Comparison of ENCODE assay signal across 26 cellular contexts in genomic region chr3:49705390-49705960, GRCh38. TPM values are rescaled to one million over a fixed set of nuclear protein-coding genes. Genes with fewer than 3 reads are reported as not detected.
DNase-seq lines count a peak whose midpoint lies in the region; ATAC-seq, FAIRE-seq and TF ChIP-seq lines count a peak whose summit lies in the region.
"Had no signal": no experiment of that assay in that cellular context is flagged by ENCODE, and none has a peak within 500 bp of the region (broad histone marks: within the 10 kb centered on the region; RNA-seq: fewer than 3 reads in every experiment).

No MANE protein-coding gene starts in this region.

- CTCF ChIA-PET in HepG2 (lab: Yijun Ruan, JAX; ENCODE audit: low intra/inter-chr PET ratio, low total read pairs), result no interaction called here

- H3K9me3 Mint-ChIP-seq in stimulated activated naive B cell treated with anti-CD40 and anti-IgM and Interleukin-4, amounts not matched to agents 10 μg/mL and 1 μg/mL and 100 μg/mL, for 72 hours, result no peaks in the 10 kb centered on the region
- H3K9me3 Mint-ChIP-seq: CD4-positive, alpha-beta T cell; CD8-positive, alpha-beta T cell had no signal

- H4K91ac ChIP-seq in neuronal stem cell (ENCODE audit: low read depth, low read length, poor library complexity), result no peak overlapping the region

- H3K4me2 ChIP-seq in HepG2 (ENCODE audit: low read depth, low read length) (no peak overlapping the region), neuronal stem cell (ENCODE audit: insufficient read depth, low read length, poor library complexity, severe bottlenecking) (no peak overlapping the region)
- H3K4me2 ChIP-seq: A549; BLaER1 treated with 17β-estradiol and CSF1 and Interleukin-3, amounts not matched to agents 10 nM and 100 nM had no signal

- no peak for FAIRE-seq in HepG2 (lab: Jason Lieb, UNC)
- FAIRE-seq: A549, D721Med, G401.6, GM12878, GM12892, GM18507 had no signal

- DNase-seq in Right ventricle myocardium inferior (ENCODE audit: missing footprints), result peak; percentile 51
- DNase-seq in right atrium auricular region (ENCODE audit: low spot score), result no peak
- no peak for DNase-seq in HepG2 (ENCODE audit: low spot score)
- no peak for DNase-seq in right lobe of liver
- no peak for DNase-seq in neuronal stem cell (ENCODE audit: low spot score)
- no peak for DNase-seq in stimulated activated naive B cell treated with anti-CD40 and anti-IgM and Interleukin-4, amounts not matched to agents 10 μg/mL and 1 μg/mL and 100 μg/mL, for 72 hours
- no peak for DNase-seq in NCI-H1417 (lab: John Stamatoyannopoulos, UW)
- DNase-seq: AML-193; Caco-2; Calu3; CD4-positive, alpha-beta T cell; CD8-positive, alpha-beta T cell; DMS79 treated with DMSO at 0.1 percent for 48 hours; GF-D8 had no signal

- H2BK15ac ChIP-seq in neuronal stem cell (ENCODE audit: low read length), result no peak overlapping the region

- H3K9ac ChIP-seq in HepG2 (ENCODE audit: insufficient read depth, low read depth, low read length), result no peak overlapping the region
- peak overlapping the region; percentile 21 for H3K9ac ChIP-seq in neuronal stem cell (ENCODE audit: low read depth, low read length, poor library complexity)
- H3K9ac ChIP-seq: BLaER1 treated with 17β-estradiol and CSF1 and Interleukin-3, amounts not matched to agents 10 nM and 100 nM had no signal

- no peak overlapping the region for H3K4ac ChIP-seq in neuronal stem cell (ENCODE audit: low read length)

- H3K79me1 ChIP-seq in neuronal stem cell (ENCODE audit: low read depth, low read length), result no peaks in the 10 kb centered on the region

- TF ChIP-seq EP300 in HepG2 (IDR thresholded peaks at IDR 0.05; ENCODE audit: low read depth in 2 of 2, low read length in 2 of 2) (no peak), HepG2 (CRISPR knock-in tag; IDR thresholded peaks at IDR 0.05; ENCODE audit: borderline replicate concordance) (no peak)

- no peaks in the 10 kb centered on the region for H4K20me1 ChIP-seq in HepG2 (ENCODE audit: insufficient read depth, low read length)

- H3K4me3 ChIP-seq in right atrium auricular region (no peak overlapping the region), HepG2 (replicated peaks in 1 of 3; ENCODE audit: insufficient read depth in 1 of 3, low read depth in 2 of 3, low read length in 3 of 3) (no peak overlapping the region), right lobe of liver (no peak overlapping the region), neuronal stem cell (ENCODE audit: low read length in 2 of 2) (no peak overlapping the region)
- H3K4me3 ChIP-seq: A549; BLaER1 treated with 17β-estradiol and CSF1 and Interleukin-3, amounts not matched to agents 10 nM and 100 nM; GM12878 had no signal

- no peaks in the 10 kb centered on the region for H3K9me3 ChIP-seq in right atrium auricular region
- no peaks in the 10 kb centered on the region for H3K9me3 ChIP-seq in HepG2 (ENCODE audit: low read length)
- no peaks in the 10 kb centered on the region for H3K9me3 ChIP-seq in right lobe of liver
- H3K9me3 ChIP-seq in neuronal stem cell (replicated peaks in 1 of 2; ENCODE audit: control insufficient read depth in 2 of 2, insufficient read depth in 1 of 2, low read depth in 1 of 2, low read length in 2 of 2), result peaks cover 0 to 2% of the 10 kb centered on the region in 2 donors
- H3K9me3 ChIP-seq: A549; BLaER1 treated with 17β-estradiol and CSF1 and Interleukin-3, amounts not matched to agents 10 nM and 100 nM; Caco-2 had no signal

- H3K23ac ChIP-seq in neuronal stem cell (ENCODE audit: low read depth, low read length, poor library complexity), result peak overlapping the region; percentile 73

- no peak overlapping the region for H4K8ac ChIP-seq in neuronal stem cell (ENCODE audit: low read depth, low read length)

- BruUV-seq in HepG2 (replicated peaks; lab: Mats Ljungman, UMichigan), result no TSS peak

- no peak overlapping the region for H3K4me3 Mint-ChIP-seq in stimulated activated naive B cell treated with anti-CD40 and anti-IgM and Interleukin-4, amounts not matched to agents 10 μg/mL and 1 μg/mL and 100 μg/mL, for 72 hours
- H3K4me3 Mint-ChIP-seq: B cell; CD4-positive, alpha-beta T cell; CD8-positive, alpha-beta T cell had no signal

- no peaks in the 10 kb centered on the region for H3K27me3 Mint-ChIP-seq in stimulated activated naive B cell treated with anti-CD40 and anti-IgM and Interleukin-4, amounts not matched to agents 10 μg/mL and 1 μg/mL and 100 μg/mL, for 72 hours
- H3K27me3 Mint-ChIP-seq: B cell; CD4-positive, alpha-beta T cell had no signal

- no peak for TF ChIP-seq RAD21 in HepG2 (CRISPR knock-in tag; IDR thresholded peaks at IDR 0.05)

- H3K27ac Mint-ChIP-seq in stimulated activated naive B cell treated with anti-CD40 and anti-IgM and Interleukin-4, amounts not matched to agents 10 μg/mL and 1 μg/mL and 100 μg/mL, for 72 hours, result peak overlapping the region; percentile 65
- H3K27ac Mint-ChIP-seq: B cell; CD4-positive, alpha-beta T cell; CD8-positive, alpha-beta T cell had no signal

- H2BK12ac ChIP-seq in neuronal stem cell (ENCODE audit: low read length), result no peak overlapping the region

- H3K4me1 ChIP-seq in right atrium auricular region (no peaks in the 10 kb centered on the region), HepG2 (ENCODE audit: insufficient read depth, low read length) (no peaks in the 10 kb centered on the region), right lobe of liver (no peaks in the 10 kb centered on the region), neuronal stem cell (ENCODE audit: control insufficient read depth in 2 of 2, insufficient read depth in 1 of 2, low read depth in 1 of 2, low read length in 2 of 2) (peaks cover 0 to 2% of the 10 kb centered on the region in 2 donors)
- H3K4me1 ChIP-seq: A549, Caco-2 had no signal

- ATAC-seq in Right ventricle myocardium inferior, result no peak
- ATAC-seq in HepG2, result no peak
- ATAC-seq in right lobe of liver, result no peak
- ATAC-seq in stimulated activated naive B cell treated with anti-CD40 and anti-IgM and Interleukin-4, amounts not matched to agents 10 μg/mL and 1 μg/mL and 100 μg/mL, for 72 hours (replicated peaks), result no peak
- ATAC-seq in HG03460 (IDR thresholded peaks at IDR 0.05; ENCODE audit: unreplicated experiment), result no peak
- ATAC-seq: A549; CD8-positive, alpha-beta T cell; GM12878 had no signal

- H3K4me1 Mint-ChIP-seq in stimulated activated naive B cell treated with anti-CD40 and anti-IgM and Interleukin-4, amounts not matched to agents 10 μg/mL and 1 μg/mL and 100 μg/mL, for 72 hours, result peaks cover 11 to 18% of the 10 kb centered on the region in 2 donors

- in situ Hi-C loops in HepG2 (cut with HindIII; ENCODE audit: extremely low pct_ligation_motif_present, low pct_unique_long_range_greater_than_20kb), result no loop called here

- H3K27ac ChIP-seq in right atrium auricular region (no peak overlapping the region), HepG2 (ENCODE audit: extremely low read length, insufficient read depth, low read length) (no peak overlapping the region), right lobe of liver (no peak overlapping the region), neuronal stem cell (replicated peaks; ENCODE audit: low read length) (no peak overlapping the region)
- H3K27ac ChIP-seq: 22Rv1; A549; BLaER1 treated with 17β-estradiol and CSF1 and Interleukin-3, amounts not matched to agents 10 nM and 100 nM; C4-2B had no signal

- no peak overlapping the region for H2BK120ac ChIP-seq in neuronal stem cell (ENCODE audit: low read depth, low read length)

- H2AFZ ChIP-seq in HepG2 (ENCODE audit: low read length), result no peak overlapping the region
- no peak overlapping the region for H2AFZ ChIP-seq in neuronal stem cell (ENCODE audit: low read length)

- no peak overlapping the region for H3K18ac ChIP-seq in neuronal stem cell (ENCODE audit: low read length)

- TF ChIP-seq POLR2A in HepG2 (IDR thresholded peaks at IDR 0.05; ENCODE audit: insufficient read depth in 1 of 2, low read depth in 2 of 2, low read length in 2 of 2) (no peak), right lobe of liver (IDR thresholded peaks at IDR 0.05) (no peak)

- 100% methylated on average over 3 of the region's 17 CpGs for WGBS in HepG2 (ENCODE audit: low lambda C conversion rate)
- WGBS in right lobe of liver (ENCODE audit: insufficient coverage, low coverage, low lambda C conversion rate, missing lambda C conversion rate), result no CpG with 5 or more reads among the region's 17 CpGs
- WGBS in neuronal stem cell (ENCODE audit: extremely low coverage in 2 of 2, insufficient read length in 2 of 2, insufficient replicate concordance in 1 of 2), 2 donors, result no CpG with 5 or more reads among the region's 17 CpGs

- POLR2A ChIA-PET in HepG2 (lab: Yijun Ruan, JAX), result no interaction called here

- H3K79me2 ChIP-seq in HepG2 (ENCODE audit: insufficient read depth, low read length), result no peaks in the 10 kb centered on the region

- TF ChIP-seq CTCF in right atrium auricular region (IDR thresholded peaks at IDR 0.05) (no peak), HepG2 (CRISPR knock-in tag; IDR thresholded peaks at IDR 0.05) (no peak), right lobe of liver (IDR thresholded peaks at IDR 0.05) (no peak)

- H3K36me3 ChIP-seq in right atrium auricular region (peaks cover 26% of the 10 kb centered on the region), HepG2 (replicated peaks in 1 of 2; ENCODE audit: control insufficient read depth in 1 of 2, insufficient read depth in 2 of 2, low read length in 2 of 2) (peaks cover 33 to 62% of the 10 kb centered on the region in 2 experiments), right lobe of liver (peaks cover 0 to 60% (median 23%) of the 10 kb centered on the region in 4 donors), neuronal stem cell (replicated peaks in 1 of 2; ENCODE audit: control insufficient read depth in 2 of 2, insufficient read depth in 2 of 2, low read length in 2 of 2) (peaks cover 15 to 43% of the 10 kb centered on the region in 2 donors)

- H3K27me3 ChIP-seq in right atrium auricular region (no peaks in the 10 kb centered on the region), HepG2 (ENCODE audit: control insufficient read depth in 1 of 2, insufficient read depth in 2 of 2, low read length in 2 of 2) (no peaks in the 10 kb centered on the region; a peak in 1 of 5 replicates), right lobe of liver (no peaks in the 10 kb centered on the region), neuronal stem cell (ENCODE audit: control insufficient read depth in 3 of 3, insufficient read depth in 3 of 3, low read depth in 1 of 3, low read length in 3 of 3) (no peaks in the 10 kb centered on the region)
- H3K27me3 ChIP-seq: BLaER1 treated with 17β-estradiol and CSF1 and Interleukin-3, amounts not matched to agents 10 nM and 100 nM had no signal

- H3K36me3 Mint-ChIP-seq in stimulated activated naive B cell treated with anti-CD40 and anti-IgM and Interleukin-4, amounts not matched to agents 10 μg/mL and 1 μg/mL and 100 μg/mL, for 72 hours, result peaks cover 23 to 50% of the 10 kb centered on the region in 2 donors

- H2BK5ac ChIP-seq in neuronal stem cell (ENCODE audit: low read length), result peak overlapping the region; percentile 35

- H3K14ac ChIP-seq in neuronal stem cell (ENCODE audit: low read length), result no peak overlapping the region

- H2AK5ac ChIP-seq in neuronal stem cell (ENCODE audit: low read depth, low read length), result no peak overlapping the region

- intact Hi-C loops in Right ventricle myocardium inferior (cut with DNase I), result no loop called here
- intact Hi-C loops in HepG2 (cut with micrococcal nuclease; ENCODE audit: unreplicated experiment), result no loop called here
- intact Hi-C loops in right lobe of liver (cut with DNase I), result loop anchor here in 1 of 2 donors (10.0 kb wide), 1 partner anchor 139 kb away; no protein-coding TSS in a partner anchor

RNA-seq across cellular contexts. Expression of gene AMIGO3, which starts 14.0 kb away (rescaled TPM):
- total RNA-seq in Right ventricle myocardium inferior (not detected), right atrium auricular region (1 to 10 TPM in 1 of 2 donors, under 1 TPM in 1; 0.44 to 1.1 TPM), HepG2 (2016; rRNA removed; fragmentation: Illumina TruSeq; extraction: Trizol) (0.35 TPM in 1 of 2 replicates, not detected in the other), right lobe of liver (1 to 10 TPM in 1 of 6 experiments, under 1 TPM in 3, not detected in 2; 0.07 to 2.4 (median 0.64) TPM)
- total RNA-seq in HepG2 (2016; cell fraction: cytosol; rRNA removed; fragmentation: Illumina TruSeq; extraction: Trizol; ENCODE audit: low read depth), result 0.18 and 0.51 TPM in 2 replicates
- 0.13 and 0.45 TPM in 2 replicates for total RNA-seq in HepG2 (2016; cell fraction: insoluble cytoplasmic fraction; rRNA removed; fragmentation: Illumina TruSeq; extraction: Trizol)
- 0.19 TPM in 1 of 2 replicates, not detected in the other for total RNA-seq in HepG2 (2016; cell fraction: membrane; rRNA removed; fragmentation: Illumina TruSeq; extraction: Trizol)
- not detected in 2 replicates for total RNA-seq in HepG2 (2016; cell fraction: nucleus; rRNA removed; fragmentation: Illumina TruSeq; extraction: Trizol)
- polyA plus RNA-seq in HepG2 (2011; rRNA removed), result 0.21 TPM in 1 of 2 replicates, not detected in the other
- polyA plus RNA-seq in HepG2 (2011; cell fraction: cytosol; rRNA removed), result 0.03 and 0.07 TPM in 2 replicates
- polyA plus RNA-seq in HepG2 (2011; cell fraction: nucleus; rRNA removed), result 3.1 and 7.8 TPM in 2 replicates
- polyA plus RNA-seq in HepG2 (2012), result 0.36 TPM in 1 of 2 replicates, not detected in the other
- polyA plus RNA-seq in HepG2 (2016; cell fraction: cytosol; fragmentation: Illumina TruSeq; extraction: Trizol; ENCODE audit: low read depth), result 0.40 and 0.44 TPM in 2 replicates
- 0.73 and 0.79 TPM in 2 replicates for polyA plus RNA-seq in HepG2 (2016; cell fraction: insoluble cytoplasmic fraction; fragmentation: Illumina TruSeq; extraction: Trizol; ENCODE audit: low read depth)
- polyA plus RNA-seq in HepG2 (2016; cell fraction: membrane; fragmentation: Illumina TruSeq; extraction: Trizol; ENCODE audit: low read depth), result 0.40 and 0.43 TPM in 2 replicates
- 0.53 and 1.7 TPM in 2 replicates for polyA plus RNA-seq in HepG2 (2016; cell fraction: nucleus; fragmentation: Illumina TruSeq; extraction: Trizol; ENCODE audit: insufficient read depth, low read depth)
- polyA minus RNA-seq in HepG2 (2011; rRNA and poly(A)+ RNA removed; ENCODE audit: low replicate concordance), result 1.8 and 3.5 TPM in 2 replicates
- polyA minus RNA-seq in HepG2 (2011; cell fraction: cytosol; rRNA and poly(A)+ RNA removed), result 0.26 and 0.30 TPM in 2 replicates
- polyA minus RNA-seq in HepG2 (2011; cell fraction: nucleus; rRNA and poly(A)+ RNA removed), result 0.75 and 2.1 TPM in 2 replicates
- polyA plus RNA-seq in neuronal stem cell (2013, experiment 1 of 2), result 1.0 TPM
- 0.93 TPM for polyA plus RNA-seq in neuronal stem cell (2013, experiment 2 of 2)
- total RNA-seq: B cell, Caco-2 had no signal
- polyA plus RNA-seq: BJ had no signal

RNA-seq across cellular contexts. Expression of gene RNF123, which starts 16.1 kb away (rescaled TPM):
- total RNA-seq in Right ventricle myocardium inferior (46.1 TPM), right atrium auricular region (10 to 100 TPM; 29.1 to 29.8 TPM), HepG2 (2016; rRNA removed; fragmentation: Illumina TruSeq; extraction: Trizol) (16.1 and 29.9 TPM in 2 replicates), right lobe of liver (10 to 100 TPM; 32.4 to 48.3 (median 39.9) TPM)
- total RNA-seq in HepG2 (2016; cell fraction: cytosol; rRNA removed; fragmentation: Illumina TruSeq; extraction: Trizol; ENCODE audit: low read depth), result 7.6 and 8.9 TPM in 2 replicates
- 12.8 and 27.1 TPM in 2 replicates for total RNA-seq in HepG2 (2016; cell fraction: insoluble cytoplasmic fraction; rRNA removed; fragmentation: Illumina TruSeq; extraction: Trizol)
- 10.8 and 12.7 TPM in 2 replicates for total RNA-seq in HepG2 (2016; cell fraction: membrane; rRNA removed; fragmentation: Illumina TruSeq; extraction: Trizol)
- 28.7 and 34.7 TPM in 2 replicates for total RNA-seq in HepG2 (2016; cell fraction: nucleus; rRNA removed; fragmentation: Illumina TruSeq; extraction: Trizol)
- polyA plus RNA-seq in HepG2 (2011; rRNA removed), result 82.2 and 91.9 TPM in 2 replicates
- 37.9 and 55.2 TPM in 2 replicates for polyA plus RNA-seq in HepG2 (2011; cell fraction: cytosol; rRNA removed)
- polyA plus RNA-seq in HepG2 (2011; cell fraction: nucleus; rRNA removed), result 455 and 594 TPM in 2 replicates
- 27.9 and 34.2 TPM in 2 replicates for polyA plus RNA-seq in HepG2 (2012)
- 8.1 and 10.5 TPM in 2 replicates for polyA plus RNA-seq in HepG2 (2016; cell fraction: cytosol; fragmentation: Illumina TruSeq; extraction: Trizol; ENCODE audit: low read depth)
- polyA plus RNA-seq in HepG2 (2016; cell fraction: insoluble cytoplasmic fraction; fragmentation: Illumina TruSeq; extraction: Trizol; ENCODE audit: low read depth), result 17.1 and 25.1 TPM in 2 replicates
- 14.9 and 15.8 TPM in 2 replicates for polyA plus RNA-seq in HepG2 (2016; cell fraction: membrane; fragmentation: Illumina TruSeq; extraction: Trizol; ENCODE audit: low read depth)
- polyA plus RNA-seq in HepG2 (2016; cell fraction: nucleus; fragmentation: Illumina TruSeq; extraction: Trizol; ENCODE audit: insufficient read depth, low read depth), result 108 and 116 TPM in 2 replicates
- 88.9 and 105 TPM in 2 replicates for polyA minus RNA-seq in HepG2 (2011; rRNA and poly(A)+ RNA removed; ENCODE audit: low replicate concordance)
- 26.2 and 30.5 TPM in 2 replicates for polyA minus RNA-seq in HepG2 (2011; cell fraction: cytosol; rRNA and poly(A)+ RNA removed)
- 55.9 and 56.4 TPM in 2 replicates for polyA minus RNA-seq in HepG2 (2011; cell fraction: nucleus; rRNA and poly(A)+ RNA removed)
- polyA plus RNA-seq in neuronal stem cell (2013, experiment 1 of 2), result 21.9 TPM
- 20.9 TPM for polyA plus RNA-seq in neuronal stem cell (2013, experiment 2 of 2)

RNA-seq across cellular contexts. Expression of gene MST1, which starts 16.2 kb away (rescaled TPM):
- total RNA-seq in Right ventricle myocardium inferior (4.6 TPM), right atrium auricular region (1 to 10 TPM; 3.9 to 8.0 TPM), HepG2 (2016; rRNA removed; fragmentation: Illumina TruSeq; extraction: Trizol) (26.7 and 189 TPM in 2 replicates), right lobe of liver (100 to 1,000 TPM; 321 to 695 (median 632) TPM)
- total RNA-seq in HepG2 (2016; cell fraction: cytosol; rRNA removed; fragmentation: Illumina TruSeq; extraction: Trizol; ENCODE audit: low read depth), result 15.3 and 18.3 TPM in 2 replicates
- total RNA-seq in HepG2 (2016; cell fraction: insoluble cytoplasmic fraction; rRNA removed; fragmentation: Illumina TruSeq; extraction: Trizol), result 25.3 and 197 TPM in 2 replicates
- total RNA-seq in HepG2 (2016; cell fraction: membrane; rRNA removed; fragmentation: Illumina TruSeq; extraction: Trizol), result 14.6 and 16.5 TPM in 2 replicates
- 267 and 300 TPM in 2 replicates for total RNA-seq in HepG2 (2016; cell fraction: nucleus; rRNA removed; fragmentation: Illumina TruSeq; extraction: Trizol)
- 452 and 686 TPM in 2 replicates for polyA plus RNA-seq in HepG2 (2011; rRNA removed)
- 174 and 178 TPM in 2 replicates for polyA plus RNA-seq in HepG2 (2011; cell fraction: cytosol; rRNA removed)
- polyA plus RNA-seq in HepG2 (2011; cell fraction: nucleus; rRNA removed), result 7,383 and 7,818 TPM in 2 replicates
- 313 and 330 TPM in 2 replicates for polyA plus RNA-seq in HepG2 (2012)
- 6.2 and 6.6 TPM in 2 replicates for polyA plus RNA-seq in HepG2 (2016; cell fraction: cytosol; fragmentation: Illumina TruSeq; extraction: Trizol; ENCODE audit: low read depth)
- polyA plus RNA-seq in HepG2 (2016; cell fraction: insoluble cytoplasmic fraction; fragmentation: Illumina TruSeq; extraction: Trizol; ENCODE audit: low read depth), result 20.9 and 21.3 TPM in 2 replicates
- 9.6 and 10.0 TPM in 2 replicates for polyA plus RNA-seq in HepG2 (2016; cell fraction: membrane; fragmentation: Illumina TruSeq; extraction: Trizol; ENCODE audit: low read depth)
- polyA plus RNA-seq in HepG2 (2016; cell fraction: nucleus; fragmentation: Illumina TruSeq; extraction: Trizol; ENCODE audit: insufficient read depth, low read depth), result 695 and 762 TPM in 2 replicates
- polyA minus RNA-seq in HepG2 (2011; rRNA and poly(A)+ RNA removed; ENCODE audit: low replicate concordance), result 3.2 and 148 TPM in 2 replicates
- polyA minus RNA-seq in HepG2 (2011; cell fraction: cytosol; rRNA and poly(A)+ RNA removed), result 42.2 and 50.5 TPM in 2 replicates
- polyA minus RNA-seq in HepG2 (2011; cell fraction: nucleus; rRNA and poly(A)+ RNA removed), result 323 and 384 TPM in 2 replicates
- 10.4 TPM for polyA plus RNA-seq in neuronal stem cell (2013, experiment 1 of 2)
- 11.3 TPM for polyA plus RNA-seq in neuronal stem cell (2013, experiment 2 of 2)

RNA-seq across cellular contexts. Expression of gene GMPPB, which starts 18.3 kb away (rescaled TPM):
- total RNA-seq in Right ventricle myocardium inferior, result 18.1 TPM
- 10 to 100 TPM; 12.0 to 21.7 TPM for total RNA-seq in right atrium auricular region
- total RNA-seq in HepG2 (2016; rRNA removed; fragmentation: Illumina TruSeq; extraction: Trizol), result 21.7 and 23.1 TPM in 2 replicates
- 3.9 and 5.4 TPM in 2 replicates for total RNA-seq in HepG2 (2016; cell fraction: cytosol; rRNA removed; fragmentation: Illumina TruSeq; extraction: Trizol; ENCODE audit: low read depth)
- 21.2 and 23.8 TPM in 2 replicates for total RNA-seq in HepG2 (2016; cell fraction: insoluble cytoplasmic fraction; rRNA removed; fragmentation: Illumina TruSeq; extraction: Trizol)
- total RNA-seq in HepG2 (2016; cell fraction: membrane; rRNA removed; fragmentation: Illumina TruSeq; extraction: Trizol), result 7.3 and 8.9 TPM in 2 replicates
- total RNA-seq in HepG2 (2016; cell fraction: nucleus; rRNA removed; fragmentation: Illumina TruSeq; extraction: Trizol), result 14.9 and 16.7 TPM in 2 replicates
- 6.5 and 9.1 TPM in 2 replicates for polyA plus RNA-seq in HepG2 (2011; rRNA removed)
- 6.3 and 8.4 TPM in 2 replicates for polyA plus RNA-seq in HepG2 (2011; cell fraction: cytosol; rRNA removed)
- 15.5 and 21.5 TPM in 2 replicates for polyA plus RNA-seq in HepG2 (2011; cell fraction: nucleus; rRNA removed)
- 4.8 and 5.8 TPM in 2 replicates for polyA plus RNA-seq in HepG2 (2012)
- 3.3 and 3.7 TPM in 2 replicates for polyA plus RNA-seq in HepG2 (2016; cell fraction: cytosol; fragmentation: Illumina TruSeq; extraction: Trizol; ENCODE audit: low read depth)
- polyA plus RNA-seq in HepG2 (2016; cell fraction: insoluble cytoplasmic fraction; fragmentation: Illumina TruSeq; extraction: Trizol; ENCODE audit: low read depth), result 17.8 and 18.8 TPM in 2 replicates
- polyA plus RNA-seq in HepG2 (2016; cell fraction: membrane; fragmentation: Illumina TruSeq; extraction: Trizol; ENCODE audit: low read depth), result 4.7 and 5.8 TPM in 2 replicates
- polyA plus RNA-seq in HepG2 (2016; cell fraction: nucleus; fragmentation: Illumina TruSeq; extraction: Trizol; ENCODE audit: insufficient read depth, low read depth), result 23.9 and 25.9 TPM in 2 replicates
- 21.4 and 30.7 TPM in 2 replicates for polyA minus RNA-seq in HepG2 (2011; rRNA and poly(A)+ RNA removed; ENCODE audit: low replicate concordance)
- 4.2 and 5.6 TPM in 2 replicates for polyA minus RNA-seq in HepG2 (2011; cell fraction: cytosol; rRNA and poly(A)+ RNA removed)
- 12.6 and 20.3 TPM in 2 replicates for polyA minus RNA-seq in HepG2 (2011; cell fraction: nucleus; rRNA and poly(A)+ RNA removed)
- 10 to 100 TPM; 12.2 to 34.2 (median 25.6) TPM for total RNA-seq in right lobe of liver
- 7.4 TPM for polyA plus RNA-seq in neuronal stem cell (2013, experiment 1 of 2)
- 7.4 TPM for polyA plus RNA-seq in neuronal stem cell (2013, experiment 2 of 2)

RNA-seq across cellular contexts. Expression of gene APEH, which starts 31.3 kb away (rescaled TPM):
- total RNA-seq in Right ventricle myocardium inferior (99.5 TPM), right atrium auricular region (10 to 100 TPM; 61.1 to 67.5 TPM), HepG2 (2016; rRNA removed; fragmentation: Illumina TruSeq; extraction: Trizol) (116 and 130 TPM in 2 replicates), right lobe of liver (100 to 1,000 TPM in 2 of 6 experiments, 10 to 100 TPM in 4; 60.9 to 114 (median 90.5) TPM)
- total RNA-seq in HepG2 (2016; cell fraction: cytosol; rRNA removed; fragmentation: Illumina TruSeq; extraction: Trizol; ENCODE audit: low read depth), result 32.8 and 39.1 TPM in 2 replicates
- total RNA-seq in HepG2 (2016; cell fraction: insoluble cytoplasmic fraction; rRNA removed; fragmentation: Illumina TruSeq; extraction: Trizol), result 118 and 134 TPM in 2 replicates
- total RNA-seq in HepG2 (2016; cell fraction: membrane; rRNA removed; fragmentation: Illumina TruSeq; extraction: Trizol), result 57.5 and 60.4 TPM in 2 replicates
- 99.4 and 109 TPM in 2 replicates for total RNA-seq in HepG2 (2016; cell fraction: nucleus; rRNA removed; fragmentation: Illumina TruSeq; extraction: Trizol)
- 116 and 123 TPM in 2 replicates for polyA plus RNA-seq in HepG2 (2011; rRNA removed)
- polyA plus RNA-seq in HepG2 (2011; cell fraction: cytosol; rRNA removed), result 95.0 and 116 TPM in 2 replicates
- 227 and 231 TPM in 2 replicates for polyA plus RNA-seq in HepG2 (2011; cell fraction: nucleus; rRNA removed)
- 110 and 113 TPM in 2 replicates for polyA plus RNA-seq in HepG2 (2012)
- polyA plus RNA-seq in HepG2 (2016; cell fraction: cytosol; fragmentation: Illumina TruSeq; extraction: Trizol; ENCODE audit: low read depth), result 22.6 and 23.9 TPM in 2 replicates
- polyA plus RNA-seq in HepG2 (2016; cell fraction: insoluble cytoplasmic fraction; fragmentation: Illumina TruSeq; extraction: Trizol; ENCODE audit: low read depth), result 87.5 and 96.0 TPM in 2 replicates
- polyA plus RNA-seq in HepG2 (2016; cell fraction: membrane; fragmentation: Illumina TruSeq; extraction: Trizol; ENCODE audit: low read depth), result 27.9 and 31.1 TPM in 2 replicates
- 137 and 152 TPM in 2 replicates for polyA plus RNA-seq in HepG2 (2016; cell fraction: nucleus; fragmentation: Illumina TruSeq; extraction: Trizol; ENCODE audit: insufficient read depth, low read depth)
- 481 and 533 TPM in 2 replicates for polyA minus RNA-seq in HepG2 (2011; rRNA and poly(A)+ RNA removed; ENCODE audit: low replicate concordance)
- polyA minus RNA-seq in HepG2 (2011; cell fraction: cytosol; rRNA and poly(A)+ RNA removed), result 94.8 and 99.0 TPM in 2 replicates
- polyA minus RNA-seq in HepG2 (2011; cell fraction: nucleus; rRNA and poly(A)+ RNA removed), result 120 and 143 TPM in 2 replicates
- polyA plus RNA-seq in neuronal stem cell (2013, experiment 1 of 2), result 50.1 TPM
- polyA plus RNA-seq in neuronal stem cell (2013, experiment 2 of 2), result 46.8 TPM
